Comparison of ENCODE assay signal across 8 cellular contexts in the genomic region with DNA sequence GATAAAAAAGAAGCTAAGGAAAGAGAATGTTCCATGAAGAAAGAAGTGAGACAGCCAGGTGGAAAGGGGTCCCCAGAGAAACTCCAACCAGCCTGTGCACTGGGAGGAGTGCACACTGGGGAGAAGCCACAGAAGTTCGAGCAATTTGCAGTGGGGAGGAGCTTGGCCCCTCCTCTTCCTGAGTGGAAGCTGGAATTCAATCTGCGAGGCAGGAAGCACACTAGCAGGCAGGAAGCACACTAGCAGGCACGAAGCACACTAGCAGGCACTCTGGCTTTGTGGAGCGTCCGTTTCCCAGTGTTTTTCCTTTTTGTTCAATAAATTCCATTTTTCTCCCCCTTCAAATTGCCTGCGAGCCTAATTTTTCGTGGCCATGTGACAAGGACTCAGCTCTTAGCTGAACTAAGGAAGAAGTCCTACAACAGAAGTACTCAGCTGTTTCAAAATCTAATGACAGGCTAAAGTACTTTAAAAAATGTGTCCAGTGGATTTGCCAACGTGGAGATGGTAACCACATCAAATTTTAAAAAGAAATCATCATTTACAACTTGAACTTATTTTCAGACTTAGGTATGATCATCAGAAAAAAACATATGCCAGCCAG. TPM values are rescaled to one million over a fixed set of nuclear protein-coding genes. Genes with fewer than 3 reads are reported as not detected.
DNase-seq lines count a peak whose midpoint lies in the region; ATAC-seq and TF ChIP-seq lines count a peak whose summit lies in the region.

No MANE protein-coding gene starts in this region.

- peak; percentile 44 for DNase-seq in NB4 (ENCODE audit: low read depth)
- DNase-seq in coronary artery (ENCODE audit: low spot score) = no peak
- peak; percentile 56 for DNase-seq in mucosa of gallbladder (ENCODE audit: low spot score)
- no peak for DNase-seq in NCI-H526 (lab: John Stamatoyannopoulos, UW)
- DNase-seq in DMS79 (lab: John Stamatoyannopoulos, UW) = no peak
- no peak for DNase-seq in NCI-H1417 treated with DMSO at 0.1 percent for 48 hours (lab: John Stamatoyannopoulos, UW)

- no peaks in the 10 kb centered on the region for H3K27me3 ChIP-seq in ACC112 (ENCODE audit: insufficient read depth, low read length)

- H3K27ac ChIP-seq in ACC112 (ENCODE audit: low read depth, low read length) = peak overlapping the region; percentile 15
- H3K27ac ChIP-seq in coronary artery = peak overlapping the region; percentile 41 to 81

- peak overlapping the region; percentile 55 for H2AFZ ChIP-seq in ACC112 (ENCODE audit: low read length, unreplicated experiment)

- H3K36me3 ChIP-seq in ACC112 (ENCODE audit: insufficient read depth, low read length) = no peaks in the 10 kb centered on the region

- no peak for ATAC-seq in GM18519 (IDR thresholded peaks at IDR 0.05; ENCODE audit: low FRiP score, unreplicated experiment)

- no peaks in the 10 kb centered on the region for H3K79me2 ChIP-seq in ACC112 (ENCODE audit: control insufficient read depth, insufficient read depth, low read length, unreplicated experiment)

- H3K4me3 ChIP-seq in ACC112 (ENCODE audit: low read depth, low read length) (no peak overlapping the region), NB4 (ENCODE audit: low read depth, low read length) (no peak overlapping the region), coronary artery (peak overlapping the region; percentile 61)

- peaks cover 7% of the 10 kb centered on the region for H3K4me1 ChIP-seq in ACC112 (ENCODE audit: control insufficient read depth, insufficient read depth, low read length, unreplicated experiment)

- no peak for TF ChIP-seq CTCF in NB4 (IDR thresholded peaks at IDR 0.05; ENCODE audit: low read depth, low read length)
- no peak for TF ChIP-seq CTCF in coronary artery (IDR thresholded peaks at IDR 0.05)

- TF ChIP-seq POLR2A in NB4 (IDR thresholded peaks at IDR 0.05; ENCODE audit: extremely low read depth, insufficient read length) = no peak

RNA-seq across cellular contexts. Expression of a gene that starts 21.4 kb away (rescaled TPM):
- total RNA-seq in mucosa of gallbladder = 17.8 TPM

RNA-seq across cellular contexts. Expression of a gene that starts 23.2 kb away (rescaled TPM):
- 3.7 TPM for total RNA-seq in mucosa of gallbladder

RNA-seq across cellular contexts. Expression of a gene that starts 23.6 kb away (rescaled TPM):
- total RNA-seq in mucosa of gallbladder = 61.5 TPM

Comparison
In these comparisons a context has a peak if more than half of its experiments do, and no peak if none do; other contexts are left out.
1. DNase-seq: peak in NB4 (single experiment) and mucosa of gallbladder (single experiment); none in coronary artery (single experiment), NCI-H526 (0 of 2), DMS79 (single experiment) and NCI-H1417 treated with DMSO at 0.1 percent for 48 hours (single experiment).